In genomic region chr18:28736223-28736622, GRCh38 we compare ENCODE assay signal across 30 cellular contexts.
A peak's percentile ranks its signal among the peaks of the same experiment; 100 is the strongest.
DNase-seq lines count a peak whose midpoint lies in the region; ATAC-seq and TF ChIP-seq lines count a peak whose summit lies in the region.
"Had no signal": no experiment of that assay in that cellular context is flagged by ENCODE, and none has a peak within 500 bp of the region (broad histone marks: within the 10 kb centered on the region; RNA-seq: fewer than 3 reads in every experiment).

No MANE protein-coding gene starts in this region.

- H3K27ac ChIP-seq in ascending aorta (peak overlapping the region; percentile 64 to 72), mesendoderm (ENCODE audit: low read depth, low read length) (no peak overlapping the region), thoracic aorta (peak overlapping the region; percentile 39 to 41)
- H3K27ac ChIP-seq: psoas muscle, upper lobe of left lung, VCaP had no signal

- no peaks in the 10 kb centered on the region for H3K36me3 ChIP-seq in ascending aorta
- no peaks in the 10 kb centered on the region for H3K36me3 ChIP-seq in mesendoderm (ENCODE audit: control insufficient read depth, insufficient read depth, low read length)
- H3K36me3 ChIP-seq in thoracic aorta = no peaks in the 10 kb centered on the region
- H3K36me3 ChIP-seq: upper lobe of left lung had no signal

- peak overlapping the region in 1 of 2 donors; percentile 9 for H3K4me3 ChIP-seq in ascending aorta
- H3K4me3 ChIP-seq in mesendoderm (ENCODE audit: low read length) = no peak overlapping the region
- peak overlapping the region; percentile 44 for H3K4me3 ChIP-seq in thoracic aorta
- H3K4me3 ChIP-seq: psoas muscle, upper lobe of left lung had no signal

- intact Hi-C loops in ascending aorta (cut with DNase I) = no loop called here

- H3K18ac ChIP-seq in mesendoderm (ENCODE audit: low read length) = no peak overlapping the region

- H3K56ac ChIP-seq in mesendoderm (ENCODE audit: low read length) = no peak overlapping the region

- TF ChIP-seq CTCF in ascending aorta (IDR thresholded peaks at IDR 0.05) (no peak), thoracic aorta (IDR thresholded peaks at IDR 0.05) (no peak)

- H3K9me3 ChIP-seq in ascending aorta (no peaks in the 10 kb centered on the region), thoracic aorta (no peaks in the 10 kb centered on the region)
- H3K9me3 ChIP-seq: psoas muscle, upper lobe of left lung had no signal

- no peak overlapping the region for H2BK5ac ChIP-seq in mesendoderm (ENCODE audit: low read length)

- CTCF ChIA-PET in T-cell (lab: Charles Lee) = no interaction called here

- H3K4ac ChIP-seq in mesendoderm (ENCODE audit: low read depth, low read length) = no peak overlapping the region

- no peaks in the 10 kb centered on the region for H3K79me1 ChIP-seq in mesendoderm (ENCODE audit: low read length)

- no peak overlapping the region for H3K4me2 ChIP-seq in mesendoderm (ENCODE audit: low read length)

- H3K23ac ChIP-seq in mesendoderm (ENCODE audit: low read length) = no peak overlapping the region

- no peak overlapping the region for H2BK120ac ChIP-seq in mesendoderm (ENCODE audit: low read depth, low read length)

- POLR2A ChIA-PET in T-cell (lab: Charles Lee) = no interaction called here

- no CpG with 5 or more reads among the region's 2 CpGs for WGBS in mesendoderm (ENCODE audit: extremely low coverage, insufficient coverage, low lambda C conversion rate)

- no peak overlapping the region for H2AK5ac ChIP-seq in mesendoderm (ENCODE audit: low read length)

- no peak overlapping the region for H4K5ac ChIP-seq in mesendoderm (ENCODE audit: low read length)

- H2BK15ac ChIP-seq in mesendoderm (replicated peaks; ENCODE audit: low read depth) = no peak overlapping the region

- no peaks in the 10 kb centered on the region for H3K79me2 ChIP-seq in mesendoderm (ENCODE audit: control insufficient read depth, insufficient read depth, low read length)

- H3K27ac Mint-ChIP-seq in T-cell = no peak overlapping the region
- H3K27ac Mint-ChIP-seq: activated CD4-positive, alpha-beta T cell treated with anti-CD3 and anti-CD28 coated beads for 36 hours; activated CD8-positive, alpha-beta T cell treated with anti-CD3 and anti-CD28 coated beads for 36 hours; activated naive CD4-positive, alpha-beta T cell treated with anti-CD3 and anti-CD28 coated beads for 36 hours; activated T-helper 1 cell treated with anti-CD3 and anti-CD28 coated beads, Interleukin-12 subunit alpha, Interleukin-12 subunit beta, Interleukin-2, Interleukin-4 antibody, amounts not matched to agents 30 ng/mL and 10 ng/mL and 1 ng/mL, durations not matched to agents 14 hours and 24 hours and 36 hours; CD14-positive monocyte; immature natural killer cell had no signal

- no peak overlapping the region for H4K8ac ChIP-seq in mesendoderm (ENCODE audit: low read depth, low read length)

- no peak overlapping the region for H3K9ac ChIP-seq in mesendoderm (ENCODE audit: low read length)

- no peaks in the 10 kb centered on the region for H3K4me1 Mint-ChIP-seq in T-cell
- H3K4me1 Mint-ChIP-seq: activated CD4-positive, alpha-beta T cell treated with anti-CD3 and anti-CD28 coated beads for 36 hours; CD14-positive monocyte; immature natural killer cell had no signal

- H3K4me3 Mint-ChIP-seq in T-cell = no peak overlapping the region
- H3K4me3 Mint-ChIP-seq: activated CD4-positive, alpha-beta T cell treated with anti-CD3 and anti-CD28 coated beads for 36 hours; activated CD8-positive, alpha-beta T cell treated with anti-CD3 and anti-CD28 coated beads for 36 hours; activated naive CD4-positive, alpha-beta T cell treated with anti-CD3 and anti-CD28 coated beads for 36 hours; activated T-helper 1 cell treated with anti-CD3 and anti-CD28 coated beads, Interleukin-12 subunit alpha, Interleukin-12 subunit beta, Interleukin-2, Interleukin-4 antibody, amounts not matched to agents 30 ng/mL and 10 ng/mL and 1 ng/mL, durations not matched to agents 14 hours and 24 hours and 36 hours; CD14-positive monocyte; immature natural killer cell had no signal

- no peaks in the 10 kb centered on the region for H3K27me3 Mint-ChIP-seq in T-cell
- H3K27me3 Mint-ChIP-seq: activated CD4-positive, alpha-beta T cell treated with anti-CD3 and anti-CD28 coated beads for 36 hours; activated CD8-positive, alpha-beta T cell treated with anti-CD3 and anti-CD28 coated beads for 36 hours had no signal

- ATAC-seq in thoracic aorta (ENCODE audit: insufficient number of reproducible peaks, low FRiP score, low read depth) (no peak), HG02885 (IDR thresholded peaks at IDR 0.05; ENCODE audit: poor library complexity, unreplicated experiment) (no peak), T-cell (replicated peaks in 1 of 4) (no peak)
- ATAC-seq: activated CD4-positive, alpha-beta T cell treated with anti-CD3 and anti-CD28 coated beads for 36 hours; activated CD8-positive, alpha-beta T cell treated with anti-CD3 and anti-CD28 coated beads for 36 hours; psoas muscle had no signal

- no peaks in the 10 kb centered on the region for H3K27me3 ChIP-seq in ascending aorta
- no peaks in the 10 kb centered on the region for H3K27me3 ChIP-seq in mesendoderm (ENCODE audit: insufficient read depth, low read length, poor library complexity)
- no peaks in the 10 kb centered on the region for H3K27me3 ChIP-seq in thoracic aorta (replicated peaks; ENCODE audit: insufficient read depth)
- H3K27me3 ChIP-seq: upper lobe of left lung had no signal

- H3K9me3 Mint-ChIP-seq in T-cell = peaks cover 14 to 21% (median 19%) of the 10 kb centered on the region in 3 donors
- H3K9me3 Mint-ChIP-seq: activated T-helper 1 cell treated with anti-CD3 and anti-CD28 coated beads, Interleukin-12 subunit alpha, Interleukin-12 subunit beta, Interleukin-2, Interleukin-4 antibody, amounts not matched to agents 30 ng/mL and 10 ng/mL and 1 ng/mL, durations not matched to agents 14 hours and 24 hours and 36 hours had no signal

- DNase-seq in NCI-H2227 treated with DMSO at 0.1 percent for 48 hours (lab: John Stamatoyannopoulos, UW) = peak; percentile 65
- no peak for DNase-seq in ascending aorta (ENCODE audit: low spot score in 2 of 2)
- DNase-seq in mesendoderm = peak; percentile 32
- no peak for DNase-seq in thoracic aorta (ENCODE audit: low spot score)
- DNase-seq in NCI-H446 (lab: John Stamatoyannopoulos, UW) = no peak
- DNase-seq in T-cell = no peak
- DNase-seq: activated CD4-positive, alpha-beta T cell treated with anti-CD3 and anti-CD28 coated beads for 36 hours; activated CD8-positive, alpha-beta memory T cell treated with anti-CD3 and anti-CD28 coated beads, Interleukin-2, amount 50 U/mL, for 48 hours; activated CD8-positive, alpha-beta T cell treated with anti-CD3 and anti-CD28 coated beads for 36 hours; activated naive CD4-positive, alpha-beta T cell treated with anti-CD3 and anti-CD28 coated beads for 36 hours; Calu3; DMS79 treated with DMSO at 0.1 percent for 48 hours; GF-D8; GOT3; immature natural killer cell; KBM-7; left cardiac atrium; NCI-H1092; NCI-H1694; NCI-H526 treated with DMSO at 0.1 percent for 48 hours; nucleus accumbens; psoas muscle; SHP77; stimulated activated CD4-positive, alpha-beta T cell treated with anti-CD3 and anti-CD28 coated beads, Interleukin-15, amount 100 ng/mL, for 24 hours; stimulated activated CD4-positive, alpha-beta T cell treated with anti-CD3 and anti-CD28 coated beads, Interleukin-4, amount 100 ng/mL, for 4 hours; upper lobe of left lung had no signal

- no peaks in the 10 kb centered on the region for H3K36me3 Mint-ChIP-seq in T-cell
- H3K36me3 Mint-ChIP-seq: CD14-positive monocyte had no signal

- no peaks in the 10 kb centered on the region for H3K4me1 ChIP-seq in ascending aorta
- H3K4me1 ChIP-seq in mesendoderm (ENCODE audit: control insufficient read depth, low read depth, low read length) = no peaks in the 10 kb centered on the region
- peaks cover 4 to 10% of the 10 kb centered on the region in 2 donors for H3K4me1 ChIP-seq in thoracic aorta (ENCODE audit: control insufficient read depth in 1 of 2, low read depth in 2 of 2)
- H3K4me1 ChIP-seq: psoas muscle, upper lobe of left lung had no signal

Comparison
In these comparisons a context has a peak if more than half of its experiments do, and no peak if none do; other contexts are left out.
1. DNase-seq: peak in NCI-H2227 treated with DMSO at 0.1 percent for 48 hours (single experiment) and mesendoderm (single experiment); none in ascending aorta (0 of 2), thoracic aorta (single experiment), NCI-H446 (0 of 2) and T-cell (0 of 34).